In genomic region chr4:61533140-61533539, GRCh38 we compare ENCODE assay signal across 26 cellular contexts.
DNase-seq lines count a peak whose midpoint lies in the region; ATAC-seq, FAIRE-seq and TF ChIP-seq lines count a peak whose summit lies in the region.
"Had no signal": no experiment of that assay in that cellular context is flagged by ENCODE, and none has a peak within 500 bp of the region (broad histone marks: within the 10 kb centered on the region; RNA-seq: fewer than 3 reads in every experiment).

No MANE protein-coding gene starts in this region.

- H3K36me3 Mint-ChIP-seq in MCF 10A (ENCODE audit: insufficient read depth, unreplicated experiment) = peaks cover 5% of the 10 kb centered on the region

- H3K27me3 Mint-ChIP-seq in MCF 10A (ENCODE audit: insufficient read depth, unreplicated experiment) = no peaks in the 10 kb centered on the region
- H3K27me3 Mint-ChIP-seq: activated CD4-positive, alpha-beta T cell treated with anti-CD3 and anti-CD28 coated beads, Interleukin-2, amount 10 ng/mL, durations not matched to agents 24 days and 14 days had no signal

- no peaks in the 10 kb centered on the region for H3K9me3 Mint-ChIP-seq in MCF 10A (ENCODE audit: unreplicated experiment)

- H3K9me3 ChIP-seq in breast epithelium (no peaks in the 10 kb centered on the region), gastrocnemius medialis (no peaks in the 10 kb centered on the region)
- H3K9me3 ChIP-seq: upper lobe of right lung had no signal

- H3K27ac ChIP-seq in breast epithelium (no peak overlapping the region), gastrocnemius medialis (no peak overlapping the region)
- H3K27ac ChIP-seq: upper lobe of right lung, VCaP had no signal

- H3K4me3 ChIP-seq in breast epithelium (no peak overlapping the region), bronchial epithelial cell (ENCODE audit: low read depth, low read length) (no peak overlapping the region), kidney epithelial cell (ENCODE audit: low read depth, low read length) (no peak overlapping the region), gastrocnemius medialis (no peak overlapping the region)
- H3K4me3 ChIP-seq: lung, upper lobe of right lung had no signal

- peak; percentile 81 for DNase-seq in MCF 10A (ENCODE audit: unreplicated experiment)
- no peak for DNase-seq in breast epithelium (ENCODE audit: low spot score in 2 of 2)
- peak; percentile 92 for DNase-seq in bronchial epithelial cell (ENCODE audit: low read depth)
- peak; percentile 52 for DNase-seq in kidney epithelial cell (ENCODE audit: low read depth)
- peak; percentile 36 for DNase-seq in urothelium cell line (ENCODE audit: low spot score)
- DNase-seq in gastrocnemius medialis = no peak
- DNase-seq in cerebellum (ENCODE audit: low spot score) = no peak
- DNase-seq: activated CD4-positive, alpha-beta T cell treated with anti-CD3 and anti-CD28 coated beads, Interleukin-2, amount 10 ng/mL, durations not matched to agents 24 days and 14 days; activated naive CD4-positive, alpha-beta T cell treated with anti-CD3 and anti-CD28 coated beads for 36 hours; activated T-cell treated with anti-CD3 and anti-CD28 coated beads, Interleukin-2, amount 50 U/mL, for 72 hours; AML-193; amniotic stem cell; DMS153; foreskin fibroblast; KG1; MV-4-11; NCI-H2171; NCI-H524 treated with DMSO at 0.1 percent for 48 hours; small intestine; upper lobe of right lung had no signal

- CTCF ChIA-PET in MCF 10A (lab: Yijun Ruan, JAX) = interaction anchor here (0.6 kb wide), 1 partner anchor 47 kb away, joined by 3 read pairs; no protein-coding TSS in a partner anchor

- TF ChIP-seq CTCF in MCF 10A (IDR thresholded peaks at IDR 0.05; ENCODE audit: unreplicated experiment) (no peak), breast epithelium (IDR thresholded peaks at IDR 0.05) (no peak), bronchial epithelial cell (IDR thresholded peaks at IDR 0.05; ENCODE audit: insufficient read depth, low read length, severe bottlenecking) (no peak), kidney epithelial cell (IDR thresholded peaks at IDR 0.05; ENCODE audit: insufficient read depth, low read length, poor library complexity, severe bottlenecking) (no peak), gastrocnemius medialis (IDR thresholded peaks at IDR 0.05 in 4 of 5, conservative IDR thresholded peaks at IDR 0.05 in 1 of 5) (no peak)

- no peak overlapping the region for H3K4me3 Mint-ChIP-seq in MCF 10A (ENCODE audit: unreplicated experiment)
- H3K4me3 Mint-ChIP-seq: activated CD4-positive, alpha-beta T cell treated with anti-CD3 and anti-CD28 coated beads, Interleukin-2, amount 10 ng/mL, durations not matched to agents 24 days and 14 days; activated naive CD4-positive, alpha-beta T cell treated with anti-CD3 and anti-CD28 coated beads for 36 hours; activated T-cell treated with anti-CD3 and anti-CD28 coated beads, Interleukin-2, amount 50 U/mL, for 72 hours; T-helper 2 cell treated with Interferon-gamma antibody and Interleukin-4, amounts not matched to agents 5 μg/mL and 100 μg/mL, for 36 hours had no signal

- intact Hi-C loops in MCF 10A (cut with micrococcal nuclease) = no loop called here
- intact Hi-C loops in breast epithelium (cut with DNase I; ENCODE audit: low total_unique reads) = no loop called here
- intact Hi-C loops in gastrocnemius medialis (cut with DNase I; ENCODE audit: low total_unique reads) = no loop called here

- H3K27ac Mint-ChIP-seq in MCF 10A (ENCODE audit: low read depth, unreplicated experiment) = no peak overlapping the region
- H3K27ac Mint-ChIP-seq: activated CD4-positive, alpha-beta T cell treated with anti-CD3 and anti-CD28 coated beads, Interleukin-2, amount 10 ng/mL, durations not matched to agents 24 days and 14 days; activated naive CD4-positive, alpha-beta T cell treated with anti-CD3 and anti-CD28 coated beads for 36 hours; activated T-cell treated with anti-CD3 and anti-CD28 coated beads, Interleukin-2, amount 50 U/mL, for 72 hours; T-helper 2 cell treated with Interferon-gamma antibody and Interleukin-4, amounts not matched to agents 5 μg/mL and 100 μg/mL, for 36 hours had no signal

- no peak for ATAC-seq in HG02571 (IDR thresholded peaks at IDR 0.05; ENCODE audit: unreplicated experiment)
- no peak for ATAC-seq in gastrocnemius medialis
- ATAC-seq: activated T-cell treated with anti-CD3 and anti-CD28 coated beads, Interleukin-2, amount 50 U/mL, for 72 hours; upper lobe of right lung had no signal

- POLR2A ChIA-PET in MCF 10A (lab: Yijun Ruan, JAX) = interaction anchor here (1.2 to 1.5 kb wide), 2 partner anchors 9 to 19 kb away, joined by 3 to 4 read pairs; no protein-coding TSS in a partner anchor

- in situ Hi-C loops in gastrocnemius medialis (cut with MboI; ENCODE audit: low sequenced_read_pairs in 4 of 4) = no loop called here

- no peaks in the 10 kb centered on the region for H3K4me1 ChIP-seq in breast epithelium
- no peaks in the 10 kb centered on the region for H3K4me1 ChIP-seq in gastrocnemius medialis
- H3K4me1 ChIP-seq: upper lobe of right lung had no signal

- FAIRE-seq in bronchial epithelial cell (lab: Jason Lieb, UNC) (no peak), urothelium cell line (lab: Jason Lieb, UNC) (no peak)
- FAIRE-seq: G401.6, islet of Langerhans, small intestine had no signal

- no peaks in the 10 kb centered on the region for H3K27me3 ChIP-seq in breast epithelium
- H3K27me3 ChIP-seq in bronchial epithelial cell (ENCODE audit: control insufficient read depth, insufficient read depth, low read length) = no peaks in the 10 kb centered on the region
- no peaks in the 10 kb centered on the region for H3K27me3 ChIP-seq in kidney epithelial cell (ENCODE audit: control insufficient read depth, insufficient read depth, low read length)
- H3K27me3 ChIP-seq in gastrocnemius medialis = no peaks in the 10 kb centered on the region
- H3K27me3 ChIP-seq: upper lobe of right lung had no signal

- peaks cover 7% of the 10 kb centered on the region for H3K4me1 Mint-ChIP-seq in MCF 10A (ENCODE audit: insufficient read depth, unreplicated experiment)
- H3K4me1 Mint-ChIP-seq: activated CD4-positive, alpha-beta T cell treated with anti-CD3 and anti-CD28 coated beads, Interleukin-2, amount 10 ng/mL, durations not matched to agents 24 days and 14 days had no signal

- TF ChIP-seq POLR2A in breast epithelium (IDR thresholded peaks at IDR 0.05) (no peak), gastrocnemius medialis (IDR thresholded peaks at IDR 0.05) (no peak)

- no peaks in the 10 kb centered on the region for H3K36me3 ChIP-seq in breast epithelium
- no peaks in the 10 kb centered on the region for H3K36me3 ChIP-seq in bronchial epithelial cell (ENCODE audit: control insufficient read depth, insufficient read depth, low read length)
- no peaks in the 10 kb centered on the region for H3K36me3 ChIP-seq in kidney epithelial cell (ENCODE audit: control insufficient read depth, insufficient read depth, low read length)
- no peaks in the 10 kb centered on the region for H3K36me3 ChIP-seq in gastrocnemius medialis
- H3K36me3 ChIP-seq: upper lobe of right lung had no signal

- BruUV-seq in MCF 10A (replicated peaks; lab: Mats Ljungman, UMichigan) = no TSS peak

Comparison
In these comparisons a context has a peak if more than half of its experiments do, and no peak if none do; other contexts are left out.
1. DNase-seq: peak in MCF 10A (single experiment), bronchial epithelial cell (single experiment), kidney epithelial cell (single experiment) and urothelium cell line (single experiment); none in breast epithelium (0 of 2), gastrocnemius medialis (0 of 2) and cerebellum (single experiment).